ENCODE assay signal across 9 cellular contexts in genomic region chr10:100637785-100638184, GRCh38.
DNase-seq lines count a peak whose midpoint lies in the region; ATAC-seq, FAIRE-seq and TF ChIP-seq lines count a peak whose summit lies in the region.
"Had no signal": no experiment of that assay in that cellular context is flagged by ENCODE, and none has a peak within 500 bp of the region (broad histone marks: within the 10 kb centered on the region; RNA-seq: fewer than 3 reads in every experiment).

No MANE protein-coding gene starts in this region.

- H3K9me3 ChIP-seq in AG04450 (ENCODE audit: control insufficient read depth, insufficient read depth, low read length) (no peaks in the 10 kb centered on the region), hepatocyte (ENCODE audit: low read depth) (no peaks in the 10 kb centered on the region)
- H3K9me3 ChIP-seq: heart left ventricle had no signal

- TF ChIP-seq CTCF in AG04450 (IDR thresholded peaks at IDR 0.05; ENCODE audit: low read depth, low read length) (peak; percentile 36), GM12873 (IDR thresholded peaks at IDR 0.05; ENCODE audit: insufficient read depth, low read depth, low read length, missing control alignments) (peak; percentile 59), hepatocyte (IDR thresholded peaks at IDR 0.05; ENCODE audit: poor library complexity) (peak; percentile 19), GM20000 (IDR thresholded peaks at IDR 0.05; ENCODE audit: extremely low read depth, missing control alignments) (no peak)

- H2AFZ ChIP-seq in hepatocyte: no peak overlapping the region

- DNase-seq in AG04450 (ENCODE audit: low read depth, low spot score) (no peak), RPMI8226 (peak; percentile 40), hepatocyte (ENCODE audit: low spot score) (peak; percentile 20), frontal cortex (ENCODE audit: low spot score in 2 of 2) (no peak), GM20000 (ENCODE audit: low spot score) (no peak), NCI-H1436 (lab: John Stamatoyannopoulos, UW) (no peak)
- DNase-seq: heart left ventricle had no signal

- H3K4me1 ChIP-seq in hepatocyte (ENCODE audit: insufficient read depth): no peaks in the 10 kb centered on the region
- H3K4me1 ChIP-seq: heart left ventricle had no signal

- POLR2A ChIA-PET in AG04450 (lab: Yijun Ruan, JAX): no interaction called here

- H4K20me1 ChIP-seq in hepatocyte (ENCODE audit: insufficient read depth, poor library complexity, severe bottlenecking): no peaks in the 10 kb centered on the region

- CTCF ChIA-PET in AG04450 (lab: Charles Lee): no interaction called here

- no peaks in the 10 kb centered on the region for H3K79me2 ChIP-seq in hepatocyte

- no peaks in the 10 kb centered on the region for H3K9me2 ChIP-seq in hepatocyte (replicated peaks; ENCODE audit: insufficient read depth)

- H3K36me3 ChIP-seq in hepatocyte (replicated peaks; ENCODE audit: insufficient read depth, low read depth): no peaks in the 10 kb centered on the region
- H3K36me3 ChIP-seq: heart left ventricle had no signal

- H3K4me2 ChIP-seq in hepatocyte: no peak overlapping the region

- no peak for ATAC-seq in HG03175 (IDR thresholded peaks at IDR 0.05; ENCODE audit: unreplicated experiment)

- no peak overlapping the region for H3K4me3 ChIP-seq in AG04450 (ENCODE audit: low read depth, low read length)
- no peak overlapping the region for H3K4me3 ChIP-seq in hepatocyte
- H3K4me3 ChIP-seq: heart left ventricle had no signal

- no peak for FAIRE-seq in frontal cortex (lab: Jason Lieb, UNC)

- H3K27ac ChIP-seq in AG04450 (ENCODE audit: low read depth, low read length): no peak overlapping the region
- no peak overlapping the region for H3K27ac ChIP-seq in hepatocyte
- H3K27ac ChIP-seq: heart left ventricle had no signal

- WGBS in hepatocyte (ENCODE audit: low lambda C conversion rate, missing lambda C conversion rate): 9% methylated on average over 9 of the region's 9 CpGs

- H3K27me3 ChIP-seq in AG04450 (ENCODE audit: control insufficient read depth, insufficient read depth, low read length): peaks cover 11% of the 10 kb centered on the region
- peaks cover 64% of the 10 kb centered on the region for H3K27me3 ChIP-seq in hepatocyte

Comparison
In these comparisons a context has a peak if more than half of its experiments do, and no peak if none do; other contexts are left out.
1. DNase-seq: peak in RPMI8226 (single experiment) and hepatocyte (single experiment); none in AG04450 (single experiment), frontal cortex (0 of 2), GM20000 (single experiment) and NCI-H1436 (single experiment).